ENCODE assay signal across 34 cellular contexts in genomic region chr5:113974976-113975375, GRCh38.
"Had no signal": no experiment of that assay in that cellular context is flagged by ENCODE, and none has a peak within 500 bp of the region (broad histone marks: within the 10 kb centered on the region; RNA-seq: fewer than 3 reads in every experiment).

No MANE protein-coding gene starts in this region.

- DNase-seq: Karpas-422, Kasumi-1, MG63, MM.1S, MV-4-11, NCI-H1048, NCI-H1092, NCI-H1092 treated with DMSO at 0.1 percent for 48 hours, NCI-H1105, NCI-H1105 treated with DMSO at 0.1 percent for 48 hours, NCI-H1417, NCI-H1417 treated with DMSO at 0.1 percent for 48 hours, NCI-H1436, NCI-H1436 treated with DMSO at 0.1 percent for 48 hours, NCI-H146, NCI-H1694, NCI-H1694 treated with DMSO at 0.1 percent for 48 hours, NCI-H187, NCI-H187 treated with DMSO at 0.1 percent for 48 hours, NCI-H1930, NCI-H2029, NCI-H2029 treated with DMSO at 0.1 percent for 48 hours, NCI-H2081, NCI-H2081 treated with DMSO at 0.1 percent for 48 hours, NCI-H2107, NCI-H2171, NCI-H2171 treated with DMSO at 0.1 percent for 48 hours, NCI-H2227 treated with DMSO at 0.1 percent for 48 hours, NCI-H226, NCI-H345, NCI-H446, NCI-H446 treated with DMSO at 0.1 percent for 48 hours, NCI-H510A had no signal

- H3K27ac ChIP-seq: KMS-11 had no signal
